In genomic region chr9:122929803-122930354, GRCh38 we compare ENCODE assay signal across 1 cellular context.
TF ChIP-seq lines count a peak whose summit lies in the region.

No MANE protein-coding gene starts in this region.

TF ChIP-seq in IMR-90, 13 proteins besides CTCF, POLR2A, EP300 and RAD21:
- TF ChIP-seq MAZ (IDR thresholded peaks at IDR 0.05; ENCODE audit: borderline replicate concordance, low read depth, low read length) (no peak), MAFK (IDR thresholded peaks at IDR 0.05; ENCODE audit: low read depth, low read length) (no peak), USF2 (IDR thresholded peaks at IDR 0.05; ENCODE audit: low read depth, low read length) (no peak), FOS (IDR thresholded peaks at IDR 0.05; ENCODE audit: low read depth, low read length) (no peak), RCOR1 (IDR thresholded peaks at IDR 0.05; ENCODE audit: insufficient replicate concordance, low read length) (no peak), CEBPB (IDR thresholded peaks at IDR 0.05; ENCODE audit: low read depth, low read length) (no peak), BHLHE40 (IDR thresholded peaks at IDR 0.05; ENCODE audit: low read depth, low read length) (no peak)
